ENCODE assay signal across 8 cellular contexts in genomic region chr9:114691046-114691955, GRCh38. TPM values are rescaled to one million over a fixed set of nuclear protein-coding genes. Genes with fewer than 3 reads are reported as not detected.
DNase-seq lines count a peak whose midpoint lies in the region; ATAC-seq and TF ChIP-seq lines count a peak whose summit lies in the region.
"Had no signal": no experiment of that assay in that cellular context is flagged by ENCODE, and none has a peak within 500 bp of the region (broad histone marks: within the 10 kb centered on the region; RNA-seq: fewer than 3 reads in every experiment).

No MANE protein-coding gene starts in this region.

- DNase-seq in HT-29 (ENCODE audit: low spot score): peak; percentile 41
- DNase-seq in activated CD8-positive, alpha-beta memory T cell treated with anti-CD3 and anti-CD28 coated beads, Interleukin-2, amount 50 U/mL, for 1 hour (ENCODE audit: extremely low read depth): peak; percentile 23
- peak; percentile 71 for DNase-seq in fibroblast of pulmonary artery (ENCODE audit: low read depth)
- peak; percentile 62 to 63 for DNase-seq in stimulated activated CD8-positive, alpha-beta memory T cell treated with anti-CD3 and anti-CD28 coated beads, Interleukin-7, amount 100 ng/mL, for 4 hours (ENCODE audit: low read depth in 2 of 2)
- DNase-seq in NCI-H1105 (lab: John Stamatoyannopoulos, UW): no peak
- no peak for DNase-seq in DMS53 (lab: John Stamatoyannopoulos, UW)

- no peak for TF ChIP-seq CTCF in fibroblast of pulmonary artery (IDR thresholded peaks at IDR 0.05; ENCODE audit: low read length, missing control alignments)

- ATAC-seq in GM21367 (IDR thresholded peaks at IDR 0.05; ENCODE audit: unreplicated experiment): peak; percentile 46

- H3K4me3 ChIP-seq in fibroblast of pulmonary artery (replicated peaks; ENCODE audit: low read depth, low read length): no peak overlapping the region
- H3K4me3 ChIP-seq: cardiac muscle cell had no signal

RNA-seq across cellular contexts. Expression of gene TEX48, which starts 9.3 kb away (rescaled TPM):
- not detected in 2 replicates for total RNA-seq in HT-29 (2014; rRNA removed; shearing (Covaris generic))
- total RNA-seq: cardiac muscle cell had no signal

RNA-seq across cellular contexts. Expression of gene TEX53, which starts 33.7 kb away (rescaled TPM):
- total RNA-seq in HT-29 (2014; rRNA removed; shearing (Covaris generic)): not detected in 2 replicates
- total RNA-seq: cardiac muscle cell had no signal

Comparison
In these comparisons a context has a peak if more than half of its experiments do, and no peak if none do; other contexts are left out.
1. DNase-seq: peak in HT-29 (single experiment), activated CD8-positive, alpha-beta memory T cell treated with anti-CD3 and anti-CD28 coated beads, Interleukin-2, amount 50 U/mL, for 1 hour (single experiment), fibroblast of pulmonary artery (single experiment) and stimulated activated CD8-positive, alpha-beta memory T cell treated with anti-CD3 and anti-CD28 coated beads, Interleukin-7, amount 100 ng/mL, for 4 hours (2 of 2); none in NCI-H1105 (single experiment) and DMS53 (single experiment).